18 cellular contexts compared by ENCODE assay signal in genomic region chr5:144135113-144135762, GRCh38. TPM values are rescaled to one million over a fixed set of nuclear protein-coding genes. Genes with fewer than 3 reads are reported as not detected.
"Had no signal": no experiment of that assay in that cellular context is flagged by ENCODE, and none has a peak within 500 bp of the region (broad histone marks: within the 10 kb centered on the region; RNA-seq: fewer than 3 reads in every experiment).

No MANE protein-coding gene starts in this region.

- ATAC-seq: activated CD8-positive, alpha-beta memory T cell treated with anti-CD3 and anti-CD28 coated beads, Interleukin-2, amount 10 ng/mL, durations not matched to agents 7 days and 5 days; activated T-cell treated with anti-CD3 and anti-CD28 coated beads, Interleukin-2, amount 50 U/mL, for 4 hours; gastroesophageal sphincter; naive thymus-derived CD8-positive, alpha-beta T cell; psoas muscle had no signal

- H3K4me3 Mint-ChIP-seq: activated CD8-positive, alpha-beta memory T cell treated with anti-CD3 and anti-CD28 coated beads, Interleukin-2, amount 10 ng/mL, durations not matched to agents 7 days and 5 days; activated naive CD8-positive, alpha-beta T cell; activated T-cell treated with anti-CD3 and anti-CD28 coated beads, Interleukin-2, amount 50 U/mL, for 4 hours; naive thymus-derived CD8-positive, alpha-beta T cell had no signal

- DNase-seq: activated CD4-positive, alpha-beta T cell treated with anti-CD3 and anti-CD28 coated beads for 1 hour; activated CD4-positive, alpha-beta T cell treated with anti-CD3 and anti-CD28 coated beads, Interleukin-2, amount 50 U/mL, for 48 hours; activated CD8-positive, alpha-beta memory T cell treated with anti-CD3 and anti-CD28 coated beads, Interleukin-2, amount 10 ng/mL, durations not matched to agents 7 days and 5 days; activated effector memory CD4-positive, alpha-beta T cell treated with anti-CD3 and anti-CD28 coated beads, Interleukin-2, amount 50 U/mL, for 16 hours; activated T-cell treated with anti-CD3 and anti-CD28 coated beads, Interleukin-2, amount 50 U/mL, for 4 hours; anterior cingulate cortex; effector CD4-positive, alpha-beta T cell; kidney glomerular epithelial cell; naive thymus-derived CD8-positive, alpha-beta T cell; psoas muscle; sigmoid colon; stimulated activated CD4-positive, alpha-beta T cell treated with anti-CD3 and anti-CD28 coated beads, Interleukin-2, amount 100 ng/mL, for 24 hours; stimulated activated naive CD4-positive, alpha-beta T cell treated with Interleukin-2 at 50 U/mL for 16 hours had no signal

- H3K36me3 Mint-ChIP-seq: activated CD8-positive, alpha-beta memory T cell treated with anti-CD3 and anti-CD28 coated beads, Interleukin-2, amount 10 ng/mL, durations not matched to agents 7 days and 5 days; activated naive CD8-positive, alpha-beta T cell; naive thymus-derived CD8-positive, alpha-beta T cell had no signal

- FAIRE-seq: endothelial cell of umbilical vein had no signal

- H3K4me3 ChIP-seq: breast epithelium, gastroesophageal sphincter, lung, psoas muscle, sigmoid colon had no signal

- H3K36me3 ChIP-seq: breast epithelium, gastroesophageal sphincter, sigmoid colon had no signal

- H3K4me1 Mint-ChIP-seq: activated CD8-positive, alpha-beta memory T cell treated with anti-CD3 and anti-CD28 coated beads, Interleukin-2, amount 10 ng/mL, durations not matched to agents 7 days and 5 days; naive thymus-derived CD8-positive, alpha-beta T cell had no signal

- H3K9me3 ChIP-seq: breast epithelium, gastroesophageal sphincter, psoas muscle, sigmoid colon had no signal

- H3K4me1 ChIP-seq: breast epithelium, psoas muscle, sigmoid colon had no signal

- H3K9me3 Mint-ChIP-seq: activated T-cell treated with anti-CD3 and anti-CD28 coated beads, Interleukin-2, amount 50 U/mL, for 4 hours had no signal

- H3K27ac ChIP-seq: breast epithelium, gastroesophageal sphincter, psoas muscle, sigmoid colon had no signal

- H3K27me3 ChIP-seq: breast epithelium, gastroesophageal sphincter, sigmoid colon had no signal

- H3K27ac Mint-ChIP-seq: activated CD8-positive, alpha-beta memory T cell treated with anti-CD3 and anti-CD28 coated beads, Interleukin-2, amount 10 ng/mL, durations not matched to agents 7 days and 5 days; activated naive CD8-positive, alpha-beta T cell; naive thymus-derived CD8-positive, alpha-beta T cell had no signal

RNA-seq across cellular contexts. Expression of gene KCTD16, which starts 35.4 kb away (rescaled TPM):
- total RNA-seq: activated T-cell treated with anti-CD3 and anti-CD28 coated beads, Interleukin-2, amount 50 U/mL, for 4 hours had no signal
- polyA plus RNA-seq: naive thymus-derived CD8-positive, alpha-beta T cell had no signal
